ENCODE assay signal across 8 cellular contexts in the genomic region with DNA sequence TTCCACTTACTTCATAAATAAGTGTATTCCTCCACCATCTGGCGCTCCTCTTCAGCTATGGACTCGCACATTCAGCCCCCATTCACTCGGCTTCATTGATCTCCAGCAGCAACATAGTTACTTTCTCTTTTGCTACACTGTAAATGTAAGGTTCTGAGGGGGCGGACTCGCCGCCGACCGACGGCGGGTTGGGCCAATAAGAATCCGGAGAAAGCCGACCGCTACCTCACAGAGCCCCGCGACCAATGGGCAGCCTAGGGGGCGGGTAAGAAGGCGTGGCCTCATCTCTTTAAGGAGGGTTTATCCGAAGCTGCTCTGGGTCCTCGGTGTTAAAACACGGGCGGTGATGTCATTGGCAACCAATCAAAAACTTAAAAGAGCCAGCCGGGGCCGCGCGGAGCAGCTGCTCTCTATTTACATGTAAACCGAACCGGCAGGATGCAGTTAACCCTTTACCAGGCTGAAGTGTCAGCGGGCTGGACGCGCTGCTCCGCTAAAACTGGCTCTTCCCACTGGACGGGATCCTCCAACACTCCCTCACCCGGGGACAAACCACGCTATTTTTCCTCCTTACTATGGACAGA. TPM values are rescaled to one million over a fixed set of nuclear protein-coding genes. Genes with fewer than 3 reads are reported as not detected.
DNase-seq lines count a peak whose midpoint lies in the region; ATAC-seq and TF ChIP-seq lines count a peak whose summit lies in the region.

DUSP10 (minus strand) TSS at position 119 of the 584 bp plus-strand sequence. CDS start 2,345 bp downstream, outside the sequence.

- peak; percentile 91 for DNase-seq in NCI-H187 (lab: John Stamatoyannopoulos, UW)
- peak; percentile 90 to 98 (median 96) for DNase-seq in T-helper 17 cell
- peak; percentile 100 for DNase-seq in right atrium auricular region (ENCODE audit: low spot score)
- DNase-seq in prostate gland (ENCODE audit: low spot score) = peak; percentile 100

- intact Hi-C loops in prostate gland (cut with DNase I) = loop anchor here (10.0 kb wide), 1 partner anchor 903 kb away; no protein-coding TSS in a partner anchor

- TF ChIP-seq POLR2A in prostate gland (IDR thresholded peaks at IDR 0.05) = peak; percentile 91

- H3K9me3 ChIP-seq in T-helper 17 cell (ENCODE audit: control insufficient read depth, low read length, poor library complexity, severe bottlenecking) (no peaks in the 10 kb centered on the region), right atrium auricular region (no peaks in the 10 kb centered on the region), prostate gland (no peaks in the 10 kb centered on the region)

- H3K36me3 Mint-ChIP-seq in T-helper 17 cell (ENCODE audit: low read depth) = peaks cover 7% of the 10 kb centered on the region

- TF ChIP-seq CTCF in right atrium auricular region (IDR thresholded peaks at IDR 0.05) (no peak), prostate gland (IDR thresholded peaks at IDR 0.05) (no peak)

- no peaks in the 10 kb centered on the region for H3K36me3 ChIP-seq in right atrium auricular region
- no peaks in the 10 kb centered on the region for H3K36me3 ChIP-seq in prostate gland
- H3K36me3 ChIP-seq in urinary bladder (ENCODE audit: insufficient read depth) = no peaks in the 10 kb centered on the region

- peak within 1 kb of the TSS; percentile 69 to 76 for H3K4me3 ChIP-seq in right atrium auricular region
- peak within 1 kb of the TSS; percentile 71 to 78 for H3K4me3 ChIP-seq in prostate gland
- peak within 1 kb of the TSS; percentile 62 for H3K4me3 ChIP-seq in urinary bladder (ENCODE audit: low read depth, low read length)

- H3K27me3 ChIP-seq in right atrium auricular region (no peaks in the 10 kb centered on the region), prostate gland (replicated peaks; ENCODE audit: insufficient read depth) (no peaks in the 10 kb centered on the region)

- ATAC-seq in GM18499 (IDR thresholded peaks at IDR 0.05; ENCODE audit: insufficient read depth, unreplicated experiment) (peak; percentile 77), HG02938 (IDR thresholded peaks at IDR 0.05; ENCODE audit: unreplicated experiment) (peak; percentile 83), T-helper 17 cell (peak; percentile 87)

- H3K27me3 Mint-ChIP-seq in T-helper 17 cell = no peaks in the 10 kb centered on the region

- H3K27ac Mint-ChIP-seq in T-helper 17 cell = no peak within 1 kb of the TSS

- peak within 1 kb of the TSS; percentile 92 for H3K27ac ChIP-seq in angular gyrus (ENCODE audit: low read depth, low read length)
- peak within 1 kb of the TSS; percentile 96 to 98 for H3K27ac ChIP-seq in right atrium auricular region
- H3K27ac ChIP-seq in prostate gland = peak within 1 kb of the TSS; percentile 97 to 99
- H3K27ac ChIP-seq in urinary bladder (ENCODE audit: low read depth) = peak within 1 kb of the TSS; percentile 98

- no peak within 1 kb of the TSS for H3K4me3 Mint-ChIP-seq in T-helper 17 cell

- H3K4me1 Mint-ChIP-seq in T-helper 17 cell = peaks cover 21% of the 10 kb centered on the region

- H3K4me1 ChIP-seq in right atrium auricular region (peaks cover 0 to 27% of the 10 kb centered on the region in 2 donors), prostate gland (replicated peaks) (no peaks in the 10 kb centered on the region), urinary bladder (ENCODE audit: insufficient read depth) (no peaks in the 10 kb centered on the region)

- under 1% methylated on average over 34 of the region's 34 CpGs for WGBS in prostate gland
- under 1% methylated on average over 34 of the region's 34 CpGs for WGBS in urinary bladder

RNA-seq across cellular contexts. Expression of gene DUSP10, which starts in this region (rescaled TPM):
- total RNA-seq in T-helper 17 cell (100 to 1,000 TPM in 1 of 2 donors, 10 to 100 TPM in 1; 95.6 to 107 TPM), right atrium auricular region (1 to 10 TPM; 3.3 to 6.4 TPM), prostate gland (10 to 100 TPM in 1 of 2 donors, 1 to 10 TPM in 1; 5.8 to 13.6 TPM), urinary bladder (15.6 TPM)
- 5.5 TPM for polyA plus RNA-seq in urinary bladder

Comparison
In these comparisons a context has a peak if more than half of its experiments do, and no peak if none do; other contexts are left out.
1. Peak in every context shown above with its lines: DNase-seq, ATAC-seq, H3K4me3 ChIP-seq and H3K27ac ChIP-seq.